8 cellular contexts compared by ENCODE assay signal in genomic region chr17:16652847-16653366, GRCh38. TPM values are rescaled to one million over a fixed set of nuclear protein-coding genes. Genes with fewer than 3 reads are reported as not detected.
DNase-seq lines count a peak whose midpoint lies in the region; ATAC-seq, FAIRE-seq and TF ChIP-seq lines count a peak whose summit lies in the region.

No MANE protein-coding gene starts in this region.

- POLR2A ChIA-PET in GM12878 (lab: Charles Lee), result no interaction called here

- no peak for TF ChIP-seq EP300 in GM12878 (IDR thresholded peaks at IDR 0.05; ENCODE audit: borderline replicate concordance in 1 of 2, control insufficient read depth in 1 of 2, low read depth in 2 of 2, low read length in 2 of 2)

- BruUV-seq in GM12878 (replicated peaks; lab: Mats Ljungman, UMichigan), result TSS peak; percentile 78

- no peaks in the 10 kb centered on the region for H4K20me1 ChIP-seq in GM12878 (ENCODE audit: control insufficient read depth, insufficient read depth)

- peaks cover 4% of the 10 kb centered on the region; the same call in 1 of the 2 replicates for H3K79me2 ChIP-seq in GM12878 (ENCODE audit: control insufficient read depth, insufficient read depth, low read length)

- no peak for TF ChIP-seq RAD21 in GM12878 (IDR thresholded peaks at IDR 0.05; ENCODE audit: insufficient read depth, low read depth, low read length)

- no peak for TF ChIP-seq POLR2A in GM12878 (IDR thresholded peaks at IDR 0.05; ENCODE audit: low read depth, low read length)

- peak overlapping the region; percentile 72 for H3K9ac ChIP-seq in HUES64 (ENCODE audit: low read depth, low read length)
- H3K9ac ChIP-seq in GM12878 (ENCODE audit: control insufficient read depth, insufficient read depth, low read length), result peak overlapping the region; percentile 81

- H3K36me3 ChIP-seq in HUES64 (ENCODE audit: insufficient read depth, low read length) (no peaks in the 10 kb centered on the region), GM12878 (ENCODE audit: control insufficient read depth in 2 of 2, insufficient read depth in 2 of 2, low read length in 1 of 2) (no peaks in the 10 kb centered on the region), kidney epithelial cell (ENCODE audit: control insufficient read depth, insufficient read depth, low read length) (no peaks in the 10 kb centered on the region)

- in situ Hi-C loops in GM12878 (cut with MboI), result no loop called here

- H3K27me3 ChIP-seq in HUES64 (ENCODE audit: insufficient read depth, low read length) (no peaks in the 10 kb centered on the region), GM12878 (replicated peaks in 1 of 2; ENCODE audit: control insufficient read depth in 2 of 2, insufficient read depth in 2 of 2, low read length in 1 of 2) (no peaks in the 10 kb centered on the region), kidney epithelial cell (ENCODE audit: control insufficient read depth, insufficient read depth, low read length) (no peaks in the 10 kb centered on the region)

- H3K4me2 ChIP-seq in GM12878 (ENCODE audit: control insufficient read depth, insufficient read depth), result peak overlapping the region; percentile 90

- intact Hi-C loops in GM12878 (cut with micrococcal nuclease; ENCODE audit: unreplicated experiment), result no loop called here

- H3K4me3 ChIP-seq in GM08714 (ENCODE audit: low read length), result peak overlapping the region; percentile 84
- peak overlapping the region; percentile 64 for H3K4me3 ChIP-seq in HUES64 (ENCODE audit: low read length)
- H3K4me3 ChIP-seq in GM12878, result peak overlapping the region; percentile 76
- peak overlapping the region; percentile 79 for H3K4me3 ChIP-seq in kidney epithelial cell (ENCODE audit: low read depth, low read length)

- H2AFZ ChIP-seq in GM12878 (ENCODE audit: control insufficient read depth, low read depth, low read length), result peak overlapping the region; percentile 95

- 36% methylated on average over 8 of the region's 8 CpGs for WGBS in HUES64
- 28% methylated on average over 8 of the region's 8 CpGs for WGBS in GM12878 (ENCODE audit: insufficient coverage, insufficient replicate concordance, low lambda C conversion rate, missing lambda C conversion rate)

- DNase-seq in GM12878 (ENCODE audit: low read depth, low spot score) (no peak), kidney epithelial cell (ENCODE audit: low read depth) (no peak), A172 (ENCODE audit: low spot score) (no peak), NCI-H1930 (lab: John Stamatoyannopoulos, UW) (no peak), putamen (ENCODE audit: low spot score) (no peak)

- H3K27ac ChIP-seq in HUES64 (ENCODE audit: low read depth, low read length), result peak overlapping the region; percentile 85
- peak overlapping the region; percentile 79 for H3K27ac ChIP-seq in GM12878 (ENCODE audit: control insufficient read depth, insufficient read depth)
- H3K27ac ChIP-seq in temporal lobe (ENCODE audit: low read depth, low read length), result peak overlapping the region; percentile 83

- peak; percentile 10; the same call in 1 of the 3 replicates for ATAC-seq in GM12878

- H3K9me3 ChIP-seq in HUES64 (ENCODE audit: insufficient read depth, low read depth, low read length), result no peaks in the 10 kb centered on the region
- no peaks in the 10 kb centered on the region; the same call in 2 of the 3 replicates for H3K9me3 ChIP-seq in GM12878 (replicated peaks; ENCODE audit: control insufficient read depth, insufficient read depth, low read length)

- CTCF ChIA-PET in GM12878 (lab: Yijun Ruan, JAX), result interaction anchor here (0.7 to 1.1 kb wide), 4 partner anchors 13 to 117 kb away, joined by 3 read pairs; no protein-coding TSS in a partner anchor

- RAD21 ChIA-PET in GM12878 (lab: Charles Lee; ENCODE audit: unreplicated experiment), result no interaction called here

- SMC1A ChIA-PET in GM12878 (lab: Charles Lee; ENCODE audit: uncharacterized antibody, unreplicated experiment), result no interaction called here

- TF ChIP-seq CTCF in GM12878 (IDR thresholded peaks at IDR 0.05 in 2 of 3, conservative IDR thresholded peaks at IDR 0.05 in 1 of 3; ENCODE audit: control insufficient read depth in 2 of 3, extremely low read depth in 1 of 3, insufficient read depth in 1 of 3, low read depth in 3 of 3, low read length in 3 of 3) (no peak), kidney epithelial cell (IDR thresholded peaks at IDR 0.05; ENCODE audit: insufficient read depth, low read length, poor library complexity, severe bottlenecking) (no peak)

- peak; percentile 35 for FAIRE-seq in GM12878 (lab: Jason Lieb, UNC)

- peaks cover 21% of the 10 kb centered on the region for H3K4me1 ChIP-seq in HUES64 (ENCODE audit: insufficient read depth, low read length)
- H3K4me1 ChIP-seq in GM12878 (ENCODE audit: control insufficient read depth, insufficient read depth, low read length), result peaks cover 3% of the 10 kb centered on the region; the same call in 1 of the 2 replicates

TF ChIP-seq in GM12878, 131 proteins besides CTCF, POLR2A, EP300 and RAD21 (continues in another document):
- 0 out of 2 replicates have a peak, but pooled peaks have one; percentile 18 for TF ChIP-seq NBN (IDR thresholded peaks at IDR 0.05)
- no peak for TF ChIP-seq ZBTB40 (IDR thresholded peaks at IDR 0.05; ENCODE audit: borderline replicate concordance)

RNA-seq across cellular contexts. Expression of gene ZNF624, which starts 0.7 kb away (rescaled TPM):
- 2.6 TPM for polyA plus RNA-seq in HUES64 (2013, experiment 1 of 2)
- 2.7 TPM for polyA plus RNA-seq in HUES64 (2013, experiment 2 of 2)
- 7.1 and 8.5 TPM in 2 replicates for total RNA-seq in GM12878 (2013; cell fraction: nucleolus; rRNA removed)
- 2.3 and 2.4 TPM in 2 replicates for total RNA-seq in GM12878 (2014; rRNA removed)
- total RNA-seq in GM12878 (2014; rRNA removed; fragmentation: Illumina TruSeq; extraction: Trizol), result 3.2 and 3.5 TPM in 2 replicates
- total RNA-seq in GM12878 (2021), result 1.8 and 3.0 TPM in 2 replicates
- 0.72 TPM for polyA plus RNA-seq in GM12878 (2011; ENCODE audit: low read depth)
- polyA plus RNA-seq in GM12878 (2011; rRNA removed), result 2.0 and 3.7 TPM in 2 replicates
- polyA plus RNA-seq in GM12878 (2011; cell fraction: cytosol; rRNA removed), result 0.90 and 1.1 TPM in 2 replicates
- polyA plus RNA-seq in GM12878 (2011; cell fraction: nucleus; rRNA removed), result 1.5 and 1.7 TPM in 2 replicates
- 1.2 and 1.3 TPM in 2 replicates for polyA plus RNA-seq in GM12878 (2012)
- polyA plus RNA-seq in GM12878 (2014; fragmentation: Illumina TruSeq; extraction: Trizol), result 1.7 and 2.7 TPM in 2 replicates
- under 1 TPM; 0.50 to 0.73 TPM for polyA plus RNA-seq in GM12878 (2014; fragmentation: Nextera tagmentation; extraction: Ambion mirVana)
- polyA plus RNA-seq in GM12878 (2014; rRNA removed), result 1.5 and 1.6 TPM in 2 replicates
- polyA plus RNA-seq in GM12878 (2016; fragmentation: Nextera tagmentation; extraction: Ambion mirVana), result 1 to 10 TPM; 2.4 to 2.7 TPM
- 2.7 and 3.1 TPM in 2 replicates for polyA minus RNA-seq in GM12878 (2011; rRNA and poly(A)+ RNA removed)
- 3.3 and 4.1 TPM in 2 replicates for polyA minus RNA-seq in GM12878 (2011; cell fraction: cytosol; rRNA and poly(A)+ RNA removed)
- 5.1 and 10.3 TPM in 2 replicates for polyA minus RNA-seq in GM12878 (2011; cell fraction: nucleus; rRNA and poly(A)+ RNA removed)
- total RNA-seq in kidney epithelial cell, result 8.7 and 11.0 TPM in 2 replicates
- total RNA-seq in temporal lobe, result 17.0 TPM
- total RNA-seq in A172 (2014; rRNA removed; shearing (Covaris generic)), result 6.8 and 8.8 TPM in 2 replicates

RNA-seq across cellular contexts. Expression of gene CCDC144A, which starts 37.1 kb away (rescaled TPM):
- polyA plus RNA-seq in HUES64 (2013, experiment 1 of 2), result 0.70 TPM
- 0.70 TPM for polyA plus RNA-seq in HUES64 (2013, experiment 2 of 2)
- total RNA-seq in GM12878 (2013; cell fraction: nucleolus; rRNA removed), result 3.6 and 4.6 TPM in 2 replicates
- total RNA-seq in GM12878 (2014; rRNA removed) (1.0 and 1.5 TPM in 2 replicates), GM12878 (2014; rRNA removed; fragmentation: Illumina TruSeq; extraction: Trizol) (1.7 and 1.8 TPM in 2 replicates), GM12878 (2021) (0.92 and 1.3 TPM in 2 replicates), kidney epithelial cell (under 0.01 and 0.29 TPM in 2 replicates), temporal lobe (34.9 TPM)
- 3.0 TPM for polyA plus RNA-seq in GM12878 (2011; ENCODE audit: low read depth)
- polyA plus RNA-seq in GM12878 (2011; rRNA removed) (0.34 and 0.40 TPM in 2 replicates), GM12878 (2014; fragmentation: Illumina TruSeq; extraction: Trizol) (1.1 and 1.5 TPM in 2 replicates), GM12878 (2014; fragmentation: Nextera tagmentation; extraction: Ambion mirVana) (under 1 TPM; 0.05 to 0.18 TPM), GM12878 (2014; rRNA removed) (0.61 and 0.80 TPM in 2 replicates), GM12878 (2016; fragmentation: Nextera tagmentation; extraction: Ambion mirVana) (under 1 TPM; 0.71 to 0.87 TPM)
- 0.02 and 0.10 TPM in 2 replicates for polyA plus RNA-seq in GM12878 (2011; cell fraction: cytosol; rRNA removed)
- polyA plus RNA-seq in GM12878 (2011; cell fraction: nucleus; rRNA removed), result 1.4 TPM in 2 replicates
- 4.7 and 5.3 TPM in 2 replicates for polyA plus RNA-seq in GM12878 (2012)
- 0.66 and 1.1 TPM in 2 replicates for polyA minus RNA-seq in GM12878 (2011; rRNA and poly(A)+ RNA removed)
- not detected in 2 replicates for polyA minus RNA-seq in GM12878 (2011; cell fraction: cytosol; rRNA and poly(A)+ RNA removed)
- polyA minus RNA-seq in GM12878 (2011; cell fraction: nucleus; rRNA and poly(A)+ RNA removed), result 1.5 and 2.7 TPM in 2 replicates
- 4.0 and 4.4 TPM in 2 replicates for total RNA-seq in A172 (2014; rRNA removed; shearing (Covaris generic))
